Comparison of ENCODE assay signal across 8 cellular contexts in the genomic region with DNA sequence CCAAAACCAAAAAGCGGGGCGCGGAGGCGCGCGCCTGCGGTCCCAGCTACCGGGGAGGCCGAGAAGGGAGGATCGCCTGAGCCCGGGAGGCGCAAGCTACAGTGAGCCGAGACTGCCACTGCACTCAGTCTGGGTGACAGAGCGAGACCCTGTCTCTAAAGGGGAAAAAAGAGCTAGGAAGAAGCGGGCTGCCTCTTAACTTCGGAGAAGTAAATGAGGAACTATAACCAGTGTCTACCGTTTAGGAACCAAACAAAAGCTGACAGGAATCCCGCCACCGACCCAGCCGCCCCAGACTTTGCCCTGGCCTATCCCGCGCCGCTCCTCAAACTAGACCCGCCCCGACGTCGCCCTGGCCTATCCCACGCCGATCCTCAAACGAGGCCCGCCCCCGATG. TPM values are rescaled to one million over a fixed set of nuclear protein-coding genes. Genes with fewer than 3 reads are reported as not detected.
A peak's percentile ranks its signal among the peaks of the same experiment; 100 is the strongest.
DNase-seq lines count a peak whose midpoint lies in the region; ATAC-seq and TF ChIP-seq lines count a peak whose summit lies in the region.

No MANE protein-coding gene starts in this region.

- H3K4me3 ChIP-seq in Panc1 (ENCODE audit: low read depth in 2 of 2, low read length in 2 of 2) (peak overlapping the region; percentile 76 to 88), lower leg skin (ENCODE audit: low read depth, poor library complexity, severe bottlenecking) (no peak overlapping the region)

- peak; percentile 76 for TF ChIP-seq POLR2A in erythroblast (IDR thresholded peaks at IDR 0.05; ENCODE audit: low read length)
- TF ChIP-seq POLR2A in lower leg skin (IDR thresholded peaks at IDR 0.05) = no peak

- BruUV-seq in Calu3 (replicated peaks; lab: Mats Ljungman, UMichigan) = no TSS peak
- BruUV-seq in Panc1 (replicated peaks; lab: Mats Ljungman, UMichigan) = no TSS peak

- POLR2A ChIA-PET in Panc1 (lab: Charles Lee) = interaction anchor here (0.6 to 0.8 kb wide), 3 partner anchors 49 to 921 kb away, joined by 3 to 7 read pairs (median 3); partner anchors contain the start of gene ZBTB42

- 6 to 12% methylated on average over 32 of the region's 32 CpGs for WGBS in lower leg skin, 2 donors

- H3K27ac Mint-ChIP-seq in Calu3 (ENCODE audit: unreplicated experiment) = peak overlapping the region; percentile 84

- H3K4me1 Mint-ChIP-seq in Calu3 (ENCODE audit: low read depth, unreplicated experiment) = peaks cover 28% of the 10 kb centered on the region

- peak overlapping the region; percentile 83 for H3K27ac ChIP-seq in Panc1 (ENCODE audit: low read length)

- no peaks in the 10 kb centered on the region for H3K9me3 ChIP-seq in Panc1 (ENCODE audit: control insufficient read depth, insufficient read depth, low read depth, low read length)

- H3K27me3 Mint-ChIP-seq in Calu3 (ENCODE audit: unreplicated experiment) = no peaks in the 10 kb centered on the region

- H3K27me3 ChIP-seq in Panc1 (ENCODE audit: control insufficient read depth, insufficient read depth, low read length) = no peaks in the 10 kb centered on the region

- H3K36me3 ChIP-seq in Panc1 (ENCODE audit: control insufficient read depth, insufficient read depth, low read length) = peaks cover 3% of the 10 kb centered on the region; the same call in 1 of the 2 replicates

- peaks cover 17% of the 10 kb centered on the region for H3K4me1 ChIP-seq in Panc1 (ENCODE audit: control insufficient read depth, insufficient read depth, low read length)

- H3K9me3 Mint-ChIP-seq in Calu3 (ENCODE audit: low read depth, unreplicated experiment) = no peaks in the 10 kb centered on the region

- CTCF ChIA-PET in Calu3 (lab: Charles Lee) = interaction anchor here (0.8 to 1.4 kb wide), 5 partner anchors 16 to 233 kb away, joined by 3 to 7 read pairs (median 5); partner anchors contain the start of gene CLBA1
- CTCF ChIA-PET in Panc1 (lab: Charles Lee) = interaction anchor here (0.5 to 1.4 kb wide), 4 partner anchors 16 to 74 kb away, joined by 3 to 5 read pairs (median 4); no protein-coding TSS in a partner anchor

- DNase-seq in Calu3 = no peak
- DNase-seq in Panc1 (ENCODE audit: low read depth, low spot score) = no peak
- DNase-seq in erythroblast (lab: John Stamatoyannopoulos, UW) = no peak
- DNase-seq in sciatic nerve (ENCODE audit: low spot score) = peak; percentile 77
- DNase-seq in NCI-H526 (lab: John Stamatoyannopoulos, UW) = no peak
- no peak for DNase-seq in lower leg skin (ENCODE audit: low spot score in 2 of 2)
- no peak for DNase-seq in GOT3 (lab: John Stamatoyannopoulos, UW)

- ATAC-seq in GM21576 (IDR thresholded peaks at IDR 0.05; ENCODE audit: unreplicated experiment) = peak; percentile 87
- ATAC-seq in Panc1 = peak; percentile 93
- no peak for ATAC-seq in sciatic nerve

- intact Hi-C loops in Calu3 (cut with micrococcal nuclease; ENCODE audit: unreplicated experiment) = no loop called here
- intact Hi-C loops in Panc1 (cut with micrococcal nuclease; ENCODE audit: unreplicated experiment) = no loop called here
- intact Hi-C loops in sciatic nerve (cut with DNase I) = no loop called here
- intact Hi-C loops in lower leg skin (cut with DNase I; ENCODE audit: low total_unique reads) = no loop called here

- H3K4me3 Mint-ChIP-seq in Calu3 (ENCODE audit: low read depth, unreplicated experiment) = peak overlapping the region; percentile 100

- H3K36me3 Mint-ChIP-seq in Calu3 (ENCODE audit: insufficient read depth, unreplicated experiment) = peaks cover 23% of the 10 kb centered on the region

- TF ChIP-seq CTCF in Calu3 (IDR thresholded peaks at IDR 0.05; ENCODE audit: unreplicated experiment) (no peak), Panc1 (IDR thresholded peaks at IDR 0.05) (no peak), lower leg skin (IDR thresholded peaks at IDR 0.05) (no peak)

- in situ Hi-C loops in Panc1 (cut with HindIII; ENCODE audit: low pct_unique_long_range_greater_than_20kb, low sequenced_read_pairs) = no loop called here

RNA-seq across cellular contexts. Expression of gene SIVA1, which starts 0.6 kb away (rescaled TPM):
- total RNA-seq in Calu3 (2022) (72.3 and 73.3 TPM in 2 replicates), Panc1 (2021; ENCODE audit: unreplicated experiment) (100 TPM), sciatic nerve (56.6 TPM), lower leg skin (100 to 1,000 TPM; 162 to 174 (median 168) TPM)
- 184 TPM for polyA plus RNA-seq in Panc1 (2012; ENCODE audit: insufficient read length)

RNA-seq across cellular contexts. Expression of gene ADSS1, which starts 28.3 kb away (rescaled TPM):
- total RNA-seq in Calu3 (2022) (8.6 and 10.0 TPM in 2 replicates), Panc1 (2021; ENCODE audit: unreplicated experiment) (9.4 TPM), sciatic nerve (11.5 TPM), lower leg skin (1 to 10 TPM; 5.5 to 8.7 (median 7.2) TPM)
- polyA plus RNA-seq in Panc1 (2012; ENCODE audit: insufficient read length) = 15.6 TPM

RNA-seq across cellular contexts. Expression of gene AKT1, which starts 43.2 kb away (rescaled TPM):
- total RNA-seq in Calu3 (2022) (118 and 120 TPM in 2 replicates), Panc1 (2021; ENCODE audit: unreplicated experiment) (175 TPM), sciatic nerve (90.4 TPM), lower leg skin (10 to 100 TPM; 51.9 to 91.0 (median 88.7) TPM)
- polyA plus RNA-seq in Panc1 (2012; ENCODE audit: insufficient read length) = 296 TPM

RNA-seq across cellular contexts. Expression of gene ZBTB42, which starts 48.6 kb away (rescaled TPM):
- total RNA-seq in Calu3 (2022) (11.8 and 13.9 TPM in 2 replicates), Panc1 (2021; ENCODE audit: unreplicated experiment) (16.5 TPM), sciatic nerve (3.6 TPM), lower leg skin (10 to 100 TPM in 2 of 4 donors, 1 to 10 TPM in 2; 1.6 to 11.9 (median 8.6) TPM)
- polyA plus RNA-seq in Panc1 (2012; ENCODE audit: insufficient read length) = 17.3 TPM
